ENCODE assay signal across 17 cellular contexts in the genomic region with DNA sequence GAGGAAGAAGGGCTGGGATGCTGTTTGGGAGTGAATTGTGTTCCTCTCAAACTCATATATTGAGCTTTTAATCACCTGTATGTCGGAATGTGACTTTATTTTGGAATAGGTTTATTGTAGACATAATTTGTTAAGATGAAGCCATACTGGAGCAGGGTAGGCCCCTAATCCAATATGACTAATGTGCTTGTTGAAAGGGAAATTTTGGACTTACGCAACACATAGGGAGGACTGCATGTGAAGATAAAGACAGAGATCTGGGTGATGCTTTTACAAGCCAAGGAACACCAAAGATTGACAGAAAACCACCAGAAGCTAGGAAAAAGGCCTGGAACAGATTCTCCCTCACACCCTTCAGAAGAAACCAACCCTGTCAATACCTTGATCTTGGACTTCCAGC. TPM values are rescaled to one million over a fixed set of nuclear protein-coding genes. Genes with fewer than 3 reads are reported as not detected.
"Had no signal": no experiment of that assay in that cellular context is flagged by ENCODE, and none has a peak within 500 bp of the region (broad histone marks: within the 10 kb centered on the region; RNA-seq: fewer than 3 reads in every experiment).

No MANE protein-coding gene starts in this region.

- H3K27ac Mint-ChIP-seq: activated CD4-positive, alpha-beta T cell treated with anti-CD3 and anti-CD28 coated beads for 36 hours; activated naive CD8-positive, alpha-beta T cell treated with anti-CD3 and anti-CD28 coated beads for 36 hours; natural killer cell treated with Interleukin-12 subunit alpha and Interleukin-12 subunit beta and Interleukin-15 and Interleukin-18, amount 100 ng/mL, for 72 hours; stimulated activated naive CD8-positive, alpha-beta T cell treated with anti-CD3 and anti-CD28 coated beads, Interleukin-15, Interleukin-2, amounts not matched to agents 100 ng/mL and 50 ng/mL, for 24 hours; WTC11 had no signal

- H3K4me1 Mint-ChIP-seq: WTC11 had no signal

- H3K27ac ChIP-seq: dorsolateral prefrontal cortex, neutrophil, tibial nerve had no signal

- H3K27me3 Mint-ChIP-seq: activated CD4-positive, alpha-beta T cell treated with anti-CD3 and anti-CD28 coated beads for 36 hours had no signal

- H3K4me3 ChIP-seq: dorsolateral prefrontal cortex, tibial nerve had no signal

- H3K9me3 Mint-ChIP-seq: activated naive CD8-positive, alpha-beta T cell treated with anti-CD3 and anti-CD28 coated beads for 36 hours; natural killer cell treated with Interleukin-12 subunit alpha and Interleukin-12 subunit beta and Interleukin-15 and Interleukin-18, amount 100 ng/mL, for 72 hours; WTC11 had no signal

- H3K9me3 ChIP-seq: neutrophil, tibial nerve had no signal

- H3K36me3 Mint-ChIP-seq: activated naive CD8-positive, alpha-beta T cell treated with anti-CD3 and anti-CD28 coated beads for 36 hours; natural killer cell treated with Interleukin-12 subunit alpha and Interleukin-12 subunit beta and Interleukin-15 and Interleukin-18, amount 100 ng/mL, for 72 hours; WTC11 had no signal

- H3K27me3 ChIP-seq: dorsolateral prefrontal cortex, neutrophil, tibial nerve had no signal

- H3K4me1 ChIP-seq: tibial nerve had no signal

- H3K36me3 ChIP-seq: neutrophil, tibial nerve had no signal

- DNase-seq: activated CD4-positive, alpha-beta T cell treated with anti-CD3 and anti-CD28 coated beads for 36 hours; activated CD4-positive, alpha-beta T cell treated with anti-CD3 and anti-CD28 coated beads, Interleukin-2, amount 50 U/mL, for 48 hours; activated naive CD8-positive, alpha-beta T cell treated with anti-CD3 and anti-CD28 coated beads for 36 hours; amygdala; caudate nucleus; dorsolateral prefrontal cortex; stimulated activated CD4-positive, alpha-beta T cell treated with anti-CD3 and anti-CD28 coated beads, Interleukin-2, amount 100 ng/mL, for 24 hours; SW 1271; T-helper 2 cell had no signal

- H3K4me3 Mint-ChIP-seq: activated CD4-positive, alpha-beta T cell treated with anti-CD3 and anti-CD28 coated beads for 36 hours; activated naive CD8-positive, alpha-beta T cell treated with anti-CD3 and anti-CD28 coated beads for 36 hours; natural killer cell treated with Interleukin-12 subunit alpha and Interleukin-12 subunit beta and Interleukin-15 and Interleukin-18, amount 100 ng/mL, for 72 hours; stimulated activated naive CD8-positive, alpha-beta T cell treated with anti-CD3 and anti-CD28 coated beads, Interleukin-15, Interleukin-2, amounts not matched to agents 100 ng/mL and 50 ng/mL, for 24 hours; WTC11 had no signal

- ATAC-seq: activated CD4-positive, alpha-beta T cell treated with anti-CD3 and anti-CD28 coated beads for 36 hours; natural killer cell treated with Interleukin-12 subunit alpha and Interleukin-12 subunit beta and Interleukin-15 and Interleukin-18, amount 100 ng/mL, for 72 hours; WTC11 had no signal

RNA-seq across cellular contexts. Expression of a gene that starts 43.2 kb away (rescaled TPM):
- total RNA-seq: activated CD4-positive, alpha-beta T cell treated with anti-CD3 and anti-CD28 coated beads for 36 hours; activated naive CD8-positive, alpha-beta T cell treated with anti-CD3 and anti-CD28 coated beads for 36 hours; epithelial cell of proximal tubule; glomerular endothelial cell; mesenteric fat pad; natural killer cell treated with Interleukin-12 subunit alpha and Interleukin-12 subunit beta and Interleukin-15 and Interleukin-18, amount 100 ng/mL, for 72 hours; tibial nerve had no signal

RNA-seq across cellular contexts. Expression of a gene that starts 47.3 kb away (rescaled TPM):
- total RNA-seq: activated CD4-positive, alpha-beta T cell treated with anti-CD3 and anti-CD28 coated beads for 36 hours; activated naive CD8-positive, alpha-beta T cell treated with anti-CD3 and anti-CD28 coated beads for 36 hours; dorsolateral prefrontal cortex; epithelial cell of proximal tubule; glomerular endothelial cell; mesenteric fat pad; natural killer cell treated with Interleukin-12 subunit alpha and Interleukin-12 subunit beta and Interleukin-15 and Interleukin-18, amount 100 ng/mL, for 72 hours; tibial nerve; WTC11 had no signal
